In genomic region chr11:44134625-44135024, GRCh38 we compare ENCODE assay signal across 29 cellular contexts.
"Had no signal": no experiment of that assay in that cellular context is flagged by ENCODE, and none has a peak within 500 bp of the region (broad histone marks: within the 10 kb centered on the region; RNA-seq: fewer than 3 reads in every experiment).

No MANE protein-coding gene starts in this region.

- H3K9me3 ChIP-seq: ovary, psoas muscle, spleen, stomach, thoracic aorta, thyroid gland, tibial nerve, upper lobe of left lung, vagina had no signal

- ATAC-seq: natural killer cell; psoas muscle; right cardiac atrium; sciatic nerve; stimulated activated memory B cell treated with anti-CD40 and anti-IgM and Interleukin-4, amounts not matched to agents 10 μg/mL and 1 μg/mL and 100 μg/mL, for 72 hours had no signal

- H3K27ac ChIP-seq: neural progenitor cell, ovary, parathyroid adenoma, psoas muscle, skin epidermis, spleen, stomach, thoracic aorta, thyroid gland, tibial nerve, upper lobe of left lung, vagina had no signal

- H3K79me2 ChIP-seq: parathyroid adenoma had no signal

- H3K4me3 Mint-ChIP-seq: natural killer cell; nephron; neural progenitor cell; stimulated activated memory B cell treated with anti-CD40 and anti-IgM and Interleukin-4, amounts not matched to agents 10 μg/mL and 1 μg/mL and 100 μg/mL, for 72 hours; stimulated activated naive CD8-positive, alpha-beta T cell treated with anti-CD3 and anti-CD28 coated beads, Interleukin-15, Interleukin-2, amounts not matched to agents 100 ng/mL and 50 ng/mL, for 24 hours had no signal

- DNase-seq: natural killer cell; occipital lobe; ovary; psoas muscle; right cardiac atrium; spleen; stimulated activated CD4-positive, alpha-beta T cell treated with anti-CD3 and anti-CD28 coated beads, Interleukin-12 subunit alpha, Interleukin-12 subunit beta, amount 100 ng/mL, for 4 hours; stimulated activated CD4-positive, alpha-beta T cell treated with anti-CD3 and anti-CD28 coated beads, Interleukin-1b, Interleukin-23, amount 100 ng/mL, for 48 hours; stimulated activated CD4-positive, alpha-beta T cell treated with anti-CD3 and anti-CD28 coated beads, Interleukin-4, amount 100 ng/mL, for 1 hour; stimulated activated CD4-positive, alpha-beta T cell treated with anti-CD3 and anti-CD28 coated beads, Interleukin-4, amount 100 ng/mL, for 4 hours; stimulated activated CD8-positive, alpha-beta memory T cell treated with anti-CD3 and anti-CD28 coated beads, Interleukin-4, amount 100 ng/mL, for 48 hours; stimulated activated naive CD4-positive, alpha-beta T cell treated with Interleukin-2 at 50 U/mL for 16 hours; stomach; thyroid gland; trophoblast cell; upper lobe of left lung had no signal

- H3K9ac ChIP-seq: neural progenitor cell, parathyroid adenoma had no signal

- H3K36me3 ChIP-seq: neural progenitor cell, ovary, thoracic aorta had no signal

- H3K4me1 ChIP-seq: parathyroid adenoma, spleen, upper lobe of left lung had no signal

- H3K27ac Mint-ChIP-seq: natural killer cell; neural progenitor cell; stimulated activated memory B cell treated with anti-CD40 and anti-IgM and Interleukin-4, amounts not matched to agents 10 μg/mL and 1 μg/mL and 100 μg/mL, for 72 hours; stimulated activated naive CD8-positive, alpha-beta T cell treated with anti-CD3 and anti-CD28 coated beads, Interleukin-15, Interleukin-2, amounts not matched to agents 100 ng/mL and 50 ng/mL, for 24 hours had no signal

- H3K4me1 Mint-ChIP-seq: stimulated activated memory B cell treated with anti-CD40 and anti-IgM and Interleukin-4, amounts not matched to agents 10 μg/mL and 1 μg/mL and 100 μg/mL, for 72 hours had no signal

- H3K27me3 ChIP-seq: neural progenitor cell, ovary, spleen, stomach, thyroid gland, tibial nerve, upper lobe of left lung, vagina had no signal

- H2AFZ ChIP-seq: neural progenitor cell, parathyroid adenoma had no signal

- H3K4me3 ChIP-seq: neural progenitor cell, ovary, psoas muscle, skin epidermis, smooth muscle cell, spleen, stomach, thoracic aorta, thyroid gland, tibial nerve, upper lobe of left lung, vagina had no signal

- H3K27me3 Mint-ChIP-seq: progenitor cell of endocrine pancreas; stimulated activated memory B cell treated with anti-CD40 and anti-IgM and Interleukin-4, amounts not matched to agents 10 μg/mL and 1 μg/mL and 100 μg/mL, for 72 hours; stimulated activated naive CD8-positive, alpha-beta T cell treated with anti-CD3 and anti-CD28 coated beads, Interleukin-15, Interleukin-2, amounts not matched to agents 100 ng/mL and 50 ng/mL, for 24 hours had no signal

- H3K4me2 ChIP-seq: neural progenitor cell, smooth muscle cell had no signal

- FAIRE-seq: urothelium cell line had no signal
